17 cellular contexts compared by ENCODE assay signal in the genomic region with DNA sequence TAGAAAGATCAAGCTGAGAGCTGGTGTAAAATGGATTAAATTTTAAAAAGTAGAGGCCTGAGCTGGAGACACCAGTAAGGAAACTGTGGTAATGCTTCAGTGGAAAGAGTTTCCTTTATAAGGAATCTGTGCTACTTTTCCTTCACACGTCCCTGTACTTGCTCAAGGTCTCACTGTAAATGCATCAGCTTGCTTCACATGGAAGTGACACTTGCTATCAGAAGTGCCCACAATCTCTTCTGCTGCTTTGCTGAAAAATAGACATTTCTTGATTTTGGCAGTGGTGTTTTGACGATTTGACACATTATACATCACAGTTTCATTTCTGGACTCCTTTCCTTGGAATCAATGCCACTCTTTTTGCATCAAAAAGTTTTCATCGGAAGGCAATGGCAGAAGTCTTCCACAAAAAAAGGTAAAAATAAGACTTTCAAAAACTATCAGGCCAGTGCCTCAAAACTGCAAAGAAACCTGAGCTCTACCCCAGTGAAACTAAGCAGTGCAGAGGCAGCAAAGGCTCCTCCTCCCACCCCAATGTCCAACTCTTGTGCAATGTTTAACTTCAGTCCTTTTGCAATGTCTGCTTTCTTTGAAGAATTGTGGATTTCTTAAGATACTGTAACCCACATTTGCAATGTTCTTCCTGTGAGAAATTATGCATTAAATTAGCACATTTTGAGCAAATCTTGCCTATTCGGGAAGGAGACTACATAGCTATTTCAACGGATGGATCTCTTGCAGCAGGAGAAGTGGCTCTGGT. TPM values are rescaled to one million over a fixed set of nuclear protein-coding genes. Genes with fewer than 3 reads are reported as not detected.
A peak's percentile ranks its signal among the peaks of the same experiment; 100 is the strongest.
DNase-seq lines count a peak whose midpoint lies in the region; ATAC-seq and TF ChIP-seq lines count a peak whose summit lies in the region.
"Had no signal": no experiment of that assay in that cellular context is flagged by ENCODE, and none has a peak within 500 bp of the region (broad histone marks: within the 10 kb centered on the region; RNA-seq: fewer than 3 reads in every experiment).

No MANE protein-coding gene starts in this region.

- no peaks in the 10 kb centered on the region for H3K27me3 ChIP-seq in PC-9 (ENCODE audit: insufficient read depth, low read depth)
- H3K27me3 ChIP-seq in SJCRH30 = no peaks in the 10 kb centered on the region

- no peak overlapping the region for H3K4me3 ChIP-seq in PC-9
- H3K4me3 ChIP-seq in fibroblast of the aortic adventitia (ENCODE audit: low read depth, low read length) = no peak overlapping the region
- no peak overlapping the region for H3K4me3 ChIP-seq in SJCRH30

- H2AFZ ChIP-seq in PC-9 = no peak overlapping the region

- peak; percentile 14 for DNase-seq in HCEC 1CT
- peak in 1 of 2 experiments; percentile 61 for DNase-seq in PC-9
- DNase-seq in fibroblast of the aortic adventitia (ENCODE audit: low read depth) = peak; percentile 75
- no peak for DNase-seq in sciatic nerve (ENCODE audit: low spot score)
- DNase-seq in NCI-H187 treated with DMSO at 0.1 percent for 48 hours (lab: John Stamatoyannopoulos, UW) = no peak
- DNase-seq in SJCRH30 = no peak
- no peak for DNase-seq in activated naive CD4-positive, alpha-beta T cell treated with anti-CD3 and anti-CD28 coated beads, Interleukin-2, amount 10 ng/mL, durations not matched to agents 7 days and 5 days
- DNase-seq: activated CD4-positive, alpha-beta T cell treated with anti-CD3 and anti-CD28 coated beads, Interleukin-2, amount 10 ng/mL, durations not matched to agents 7 days and 5 days; activated T-cell treated with anti-CD3 and anti-CD28 coated beads, Interleukin-2, amount 50 U/mL, for 72 hours; anterior cingulate cortex; CD8-positive, alpha-beta memory T cell; glutamatergic neuron; naive B cell; T-helper 9 cell had no signal

- BruUV-seq in PC-9 (replicated peaks; lab: Mats Ljungman, UMichigan) = no TSS peak

- peak overlapping the region; percentile 26 for H3K4me2 ChIP-seq in PC-9

- H3K36me3 ChIP-seq in PC-9 (ENCODE audit: low read depth) (no peaks in the 10 kb centered on the region), SJCRH30 (no peaks in the 10 kb centered on the region)

- H3K27ac ChIP-seq in PC-9 = peak overlapping the region; percentile 15
- H3K27ac ChIP-seq in SJCRH30 = no peak overlapping the region

- no peaks in the 10 kb centered on the region for H4K20me1 ChIP-seq in PC-9 (ENCODE audit: insufficient read depth)

- no peaks in the 10 kb centered on the region; the same call in 1 of the 2 replicates for H3K9me2 ChIP-seq in PC-9 (ENCODE audit: insufficient read depth)

- ATAC-seq in sciatic nerve = peak; percentile 76
- no peak for ATAC-seq in HG03175 (IDR thresholded peaks at IDR 0.05; ENCODE audit: unreplicated experiment)
- ATAC-seq: activated T-cell treated with anti-CD3 and anti-CD28 coated beads, Interleukin-2, amount 50 U/mL, for 72 hours; Panc1 had no signal

- no peak overlapping the region for H3K4me3 Mint-ChIP-seq in activated naive CD4-positive, alpha-beta T cell treated with anti-CD3 and anti-CD28 coated beads, Interleukin-2, amount 10 ng/mL, durations not matched to agents 7 days and 5 days
- H3K4me3 Mint-ChIP-seq: activated CD4-positive, alpha-beta T cell treated with anti-CD3 and anti-CD28 coated beads, Interleukin-2, amount 10 ng/mL, durations not matched to agents 7 days and 5 days; activated T-cell treated with anti-CD3 and anti-CD28 coated beads, Interleukin-2, amount 50 U/mL, for 72 hours; CD8-positive, alpha-beta memory T cell; naive B cell; stimulated activated naive CD8-positive, alpha-beta T cell treated with anti-CD3 and anti-CD28 coated beads, Interleukin-15, Interleukin-2, amounts not matched to agents 100 ng/mL and 50 ng/mL, for 24 hours had no signal

- CTCF ChIA-PET in PC-9 (lab: Charles Lee) = no interaction called here
- CTCF ChIA-PET in activated naive CD4-positive, alpha-beta T cell treated with anti-CD3 and anti-CD28 coated beads, Interleukin-2, amount 10 ng/mL, durations not matched to agents 7 days and 5 days (lab: Charles Lee) = interaction anchor here (1.6 kb wide), 1 partner anchor 54 kb away, joined by 6 read pairs; no protein-coding TSS in a partner anchor

- H3K9me3 ChIP-seq in PC-9 (ENCODE audit: insufficient read depth, low read depth) = peaks cover 6% of the 10 kb centered on the region; the same call in 1 of the 2 replicates
- no peaks in the 10 kb centered on the region for H3K9me3 ChIP-seq in SJCRH30 (replicated peaks)

- intact Hi-C loops in PC-9 (cut with micrococcal nuclease; ENCODE audit: unreplicated experiment) = no loop called here
- intact Hi-C loops in sciatic nerve (cut with DNase I) = no loop called here

- peaks cover 2% of the 10 kb centered on the region for H3K27me3 Mint-ChIP-seq in activated naive CD4-positive, alpha-beta T cell treated with anti-CD3 and anti-CD28 coated beads, Interleukin-2, amount 10 ng/mL, durations not matched to agents 7 days and 5 days
- H3K27me3 Mint-ChIP-seq: activated CD4-positive, alpha-beta T cell treated with anti-CD3 and anti-CD28 coated beads, Interleukin-2, amount 10 ng/mL, durations not matched to agents 7 days and 5 days; CD8-positive, alpha-beta memory T cell; stimulated activated naive CD8-positive, alpha-beta T cell treated with anti-CD3 and anti-CD28 coated beads, Interleukin-15, Interleukin-2, amounts not matched to agents 100 ng/mL and 50 ng/mL, for 24 hours had no signal

- H3K79me2 ChIP-seq in PC-9 (ENCODE audit: low read depth) = no peaks in the 10 kb centered on the region

- TF ChIP-seq CTCF in PC-9 (conservative IDR thresholded peaks at IDR 0.05) (no peak), fibroblast of the aortic adventitia (IDR thresholded peaks at IDR 0.05; ENCODE audit: insufficient read depth, low read length) (no peak)

- H3K4me1 Mint-ChIP-seq in activated naive CD4-positive, alpha-beta T cell treated with anti-CD3 and anti-CD28 coated beads, Interleukin-2, amount 10 ng/mL, durations not matched to agents 7 days and 5 days = no peaks in the 10 kb centered on the region

- no peaks in the 10 kb centered on the region for H3K9me3 Mint-ChIP-seq in activated naive CD4-positive, alpha-beta T cell treated with anti-CD3 and anti-CD28 coated beads, Interleukin-2, amount 10 ng/mL, durations not matched to agents 7 days and 5 days
- H3K9me3 Mint-ChIP-seq: activated T-cell treated with anti-CD3 and anti-CD28 coated beads, Interleukin-2, amount 50 U/mL, for 72 hours; stimulated activated naive CD8-positive, alpha-beta T cell treated with anti-CD3 and anti-CD28 coated beads, Interleukin-15, Interleukin-2, amounts not matched to agents 100 ng/mL and 50 ng/mL, for 24 hours had no signal

- POLR2A ChIA-PET in PC-9 (lab: Charles Lee; ENCODE audit: unreplicated experiment) = interaction anchor here (0.6 kb wide), 1 partner anchor 9 kb away, joined by 4 read pairs; no protein-coding TSS in a partner anchor

- H3K4me1 ChIP-seq in PC-9 (replicated peaks; ENCODE audit: insufficient read depth) (peaks cover 24% of the 10 kb centered on the region), SJCRH30 (no peaks in the 10 kb centered on the region)

- H3K36me3 Mint-ChIP-seq in activated naive CD4-positive, alpha-beta T cell treated with anti-CD3 and anti-CD28 coated beads, Interleukin-2, amount 10 ng/mL, durations not matched to agents 7 days and 5 days = peaks cover 3% of the 10 kb centered on the region

- peaks cover 14% of the 10 kb centered on the region for H3F3A ChIP-seq in PC-9 (ENCODE audit: insufficient read depth, low read depth)

- no peak overlapping the region for H3K27ac Mint-ChIP-seq in activated naive CD4-positive, alpha-beta T cell treated with anti-CD3 and anti-CD28 coated beads, Interleukin-2, amount 10 ng/mL, durations not matched to agents 7 days and 5 days
- H3K27ac Mint-ChIP-seq: activated CD4-positive, alpha-beta T cell treated with anti-CD3 and anti-CD28 coated beads, Interleukin-2, amount 10 ng/mL, durations not matched to agents 7 days and 5 days; activated T-cell treated with anti-CD3 and anti-CD28 coated beads, Interleukin-2, amount 50 U/mL, for 72 hours; naive B cell; stimulated activated naive CD8-positive, alpha-beta T cell treated with anti-CD3 and anti-CD28 coated beads, Interleukin-15, Interleukin-2, amounts not matched to agents 100 ng/mL and 50 ng/mL, for 24 hours had no signal

RNA-seq across cellular contexts. Expression of a gene that starts 18.4 kb away (rescaled TPM):
- 26.5 and 36.1 TPM in 2 replicates for total RNA-seq in PC-9 (2021)
- total RNA-seq in fibroblast of the aortic adventitia (ENCODE audit: low replicate concordance) = 0.18 and 2.5 TPM in 2 replicates
- 2.9 TPM for total RNA-seq in sciatic nerve
- 0.02 TPM in 1 of 2 replicates, not detected in the other for total RNA-seq in SJCRH30 (2014; rRNA removed; shearing (Covaris generic))

Comparison
In these comparisons a context has a peak if more than half of its experiments do, and no peak if none do; other contexts are left out.
1. DNase-seq: peak in HCEC 1CT (single experiment) and fibroblast of the aortic adventitia (single experiment); none in sciatic nerve (single experiment), NCI-H187 treated with DMSO at 0.1 percent for 48 hours (single experiment), SJCRH30 (0 of 2) and activated naive CD4-positive, alpha-beta T cell treated with anti-CD3 and anti-CD28 coated beads, Interleukin-2, amount 10 ng/mL, durations not matched to agents 7 days and 5 days (single experiment).